9 cellular contexts compared by ENCODE assay signal in the genomic region with DNA sequence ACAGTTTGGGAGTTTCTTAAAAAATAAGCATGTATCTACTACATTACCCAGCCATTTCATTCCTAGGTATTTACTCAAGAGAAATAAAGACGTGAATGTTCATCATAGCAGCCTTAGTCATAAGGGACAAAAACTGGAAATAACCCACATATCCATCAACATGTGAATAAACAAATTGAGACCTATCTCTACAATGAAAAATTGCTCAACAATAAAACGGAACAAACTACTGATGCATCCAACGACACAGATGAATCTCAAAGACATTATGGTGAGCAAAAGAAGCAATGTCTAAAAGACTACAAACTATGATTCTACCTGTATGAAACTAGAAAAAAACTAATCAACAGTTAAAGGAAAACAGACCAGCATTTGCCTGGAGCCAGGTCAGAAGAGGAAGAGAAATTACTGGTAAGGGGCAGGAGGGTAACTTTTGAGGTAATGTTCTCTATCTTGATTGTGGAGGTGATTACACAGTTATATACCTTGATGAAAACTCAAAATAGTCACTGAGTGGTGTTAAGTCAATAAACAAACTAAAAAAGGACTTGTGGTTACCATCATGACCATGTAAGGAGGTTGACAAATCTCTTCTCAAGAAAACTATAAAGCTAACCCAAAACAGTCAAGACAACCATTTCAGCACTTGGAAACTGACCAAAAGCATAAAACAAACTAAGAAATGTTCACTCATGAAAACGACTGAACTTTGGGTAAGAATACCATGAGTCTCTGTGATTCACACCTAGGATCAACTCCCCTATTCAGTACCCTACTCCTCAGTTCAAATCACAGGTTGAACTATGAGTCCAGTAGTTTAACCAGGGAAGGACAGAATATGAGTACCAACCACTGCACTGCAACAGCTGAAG. TPM values are rescaled to one million over a fixed set of nuclear protein-coding genes. Genes with fewer than 3 reads are reported as not detected.
A peak's percentile ranks its signal among the peaks of the same experiment; 100 is the strongest.
DNase-seq lines count a peak whose midpoint lies in the region; ATAC-seq and TF ChIP-seq lines count a peak whose summit lies in the region.
"Had no signal": no experiment of that assay in that cellular context is flagged by ENCODE, and none has a peak within 500 bp of the region (broad histone marks: within the 10 kb centered on the region; RNA-seq: fewer than 3 reads in every experiment).

No MANE protein-coding gene starts in this region.

- no peaks in the 10 kb centered on the region for H3K27me3 Mint-ChIP-seq in activated CD4-positive, alpha-beta T cell treated with anti-CD3 and anti-CD28 coated beads for 36 hours
- H3K27me3 Mint-ChIP-seq in HFFc6 (ENCODE audit: insufficient read depth): peaks cover 2% of the 10 kb centered on the region; the same call in 1 of the 2 replicates

- peaks cover 42% of the 10 kb centered on the region for H3K4me1 Mint-ChIP-seq in activated CD4-positive, alpha-beta T cell treated with anti-CD3 and anti-CD28 coated beads for 36 hours
- H3K4me1 Mint-ChIP-seq in HFFc6 (ENCODE audit: low read depth): peaks cover 43% of the 10 kb centered on the region

- no peak for DNase-seq in activated CD4-positive, alpha-beta T cell treated with anti-CD3 and anti-CD28 coated beads for 36 hours
- DNase-seq in activated CD4-positive, alpha-beta T cell treated with anti-CD3 and anti-CD28 coated beads, Interleukin-2, amount 50 U/mL, for 1 hour: no peak
- DNase-seq in HFFc6 (peak; percentile 81), ascending aorta (ENCODE audit: low spot score in 2 of 2) (no peak), skeletal muscle cell (ENCODE audit: low read depth) (peak; percentile 39), ecto neural progenitor cell (ENCODE audit: low spot score) (no peak), erythroblast (lab: John Stamatoyannopoulos, UW) (no peak), SHP77 treated with DMSO at 0.1 percent for 48 hours (lab: John Stamatoyannopoulos, UW) (no peak)
- DNase-seq: activated CD4-positive, CD25-positive, alpha-beta regulatory T cell had no signal

- POLR2A ChIA-PET in activated CD4-positive, alpha-beta T cell treated with anti-CD3 and anti-CD28 coated beads for 36 hours (lab: Charles Lee): interaction anchor here (2.1 kb wide), 1 partner anchor 10 kb away, joined by 13 read pairs; the partner anchor contains the start of gene UIMC1

- H3K9me3 Mint-ChIP-seq in activated CD4-positive, alpha-beta T cell treated with anti-CD3 and anti-CD28 coated beads for 36 hours (ENCODE audit: low read depth): peaks cover 6% of the 10 kb centered on the region
- H3K9me3 Mint-ChIP-seq in HFFc6: no peaks in the 10 kb centered on the region

- intact Hi-C loops in activated CD4-positive, alpha-beta T cell treated with anti-CD3 and anti-CD28 coated beads for 36 hours (cut with DNase I, micrococcal nuclease): no loop called here
- intact Hi-C loops in ascending aorta (cut with DNase I): no loop called here

- H3K36me3 ChIP-seq in ascending aorta: no peaks in the 10 kb centered on the region

- peaks cover 39% of the 10 kb centered on the region for H3K36me3 Mint-ChIP-seq in activated CD4-positive, alpha-beta T cell treated with anti-CD3 and anti-CD28 coated beads for 36 hours (ENCODE audit: low read depth)
- peaks cover 4% of the 10 kb centered on the region; the same call in 1 of the 2 replicates for H3K36me3 Mint-ChIP-seq in HFFc6 (ENCODE audit: low read depth)

- CTCF ChIA-PET in activated CD4-positive, alpha-beta T cell treated with anti-CD3 and anti-CD28 coated beads for 36 hours (lab: Charles Lee): interaction anchor here (0.6 to 1.7 kb wide), 6 partner anchors 10 to 494 kb away, joined by 3 to 12 read pairs (median 3); partner anchors contain the start of gene UIMC1

- H3K4me3 Mint-ChIP-seq in activated CD4-positive, alpha-beta T cell treated with anti-CD3 and anti-CD28 coated beads for 36 hours: no peak overlapping the region
- peak overlapping the region; percentile 46 for H3K4me3 Mint-ChIP-seq in HFFc6

- peak; percentile 78 for ATAC-seq in activated CD4-positive, alpha-beta T cell treated with anti-CD3 and anti-CD28 coated beads for 36 hours

- peaks cover 0 to 6% of the 10 kb centered on the region in 2 donors for H3K4me1 ChIP-seq in ascending aorta

- H3K27ac Mint-ChIP-seq in activated CD4-positive, alpha-beta T cell treated with anti-CD3 and anti-CD28 coated beads for 36 hours: peak overlapping the region; percentile 69
- peak overlapping the region; percentile 74 for H3K27ac Mint-ChIP-seq in HFFc6

- peak overlapping the region; percentile 25 to 51 for H3K27ac ChIP-seq in ascending aorta

- H3K4me3 ChIP-seq in ascending aorta (no peak overlapping the region), skeletal muscle cell (ENCODE audit: low read depth, low read length) (no peak overlapping the region)

- no peaks in the 10 kb centered on the region for H3K27me3 ChIP-seq in ascending aorta

- TF ChIP-seq CTCF in HFFc6 (IDR thresholded peaks at IDR 0.05): no peak
- no peak for TF ChIP-seq CTCF in ascending aorta (IDR thresholded peaks at IDR 0.05)

- H3K9me3 ChIP-seq in ascending aorta: peaks cover 0 to 8% of the 10 kb centered on the region in 2 donors

- TF ChIP-seq POLR2A in erythroblast (IDR thresholded peaks at IDR 0.05; ENCODE audit: low read length): no peak

RNA-seq across cellular contexts. Expression of gene UIMC1, which starts 10.4 kb away (rescaled TPM):
- 10 to 100 TPM; 50.4 to 53.4 TPM for total RNA-seq in activated CD4-positive, alpha-beta T cell treated with anti-CD3 and anti-CD28 coated beads for 36 hours
- 10 to 100 TPM; 19.8 to 34.4 (median 23.6) TPM for total RNA-seq in HFFc6 (2021; fragmentation: NEBNext Ultra II Directional; extraction: Animal tissue kit (Norgen Biotek cat#: 25700))
- total RNA-seq in ascending aorta: 32.5 TPM

RNA-seq across cellular contexts. Expression of gene ZNF346, which starts 26.4 kb away (rescaled TPM):
- total RNA-seq in activated CD4-positive, alpha-beta T cell treated with anti-CD3 and anti-CD28 coated beads for 36 hours: 10 to 100 TPM; 16.5 to 23.3 TPM
- 10 to 100 TPM; 11.2 to 15.1 (median 12.0) TPM for total RNA-seq in HFFc6 (2021; fragmentation: NEBNext Ultra II Directional; extraction: Animal tissue kit (Norgen Biotek cat#: 25700))
- 30.5 TPM for total RNA-seq in ascending aorta

Comparison
In these comparisons a context has a peak if more than half of its experiments do, and no peak if none do; other contexts are left out.
1. DNase-seq: peak in HFFc6 (single experiment) and skeletal muscle cell (single experiment); none in activated CD4-positive, alpha-beta T cell treated with anti-CD3 and anti-CD28 coated beads for 36 hours (single experiment), activated CD4-positive, alpha-beta T cell treated with anti-CD3 and anti-CD28 coated beads, Interleukin-2, amount 50 U/mL, for 1 hour (single experiment), ascending aorta (0 of 2), ecto neural progenitor cell (single experiment), erythroblast (0 of 2) and SHP77 treated with DMSO at 0.1 percent for 48 hours (single experiment).